9 cellular contexts compared by ENCODE assay signal in genomic region chrX:24151513-24151912, GRCh38. TPM values are rescaled to one million over a fixed set of nuclear protein-coding genes. Genes with fewer than 3 reads are reported as not detected.
A peak's percentile ranks its signal among the peaks of the same experiment; 100 is the strongest.
DNase-seq lines count a peak whose midpoint lies in the region; ATAC-seq and TF ChIP-seq lines count a peak whose summit lies in the region.
"Had no signal": no experiment of that assay in that cellular context is flagged by ENCODE, and none has a peak within 500 bp of the region (broad histone marks: within the 10 kb centered on the region; RNA-seq: fewer than 3 reads in every experiment).

No MANE protein-coding gene starts in this region.

- H3K79me1 ChIP-seq in trophoblast cell (ENCODE audit: low read length), result peaks cover 11% of the 10 kb centered on the region

- TF ChIP-seq CTCF in PC-3 (conservative IDR thresholded peaks at IDR 0.05; ENCODE audit: low read depth, low read length), result no peak
- TF ChIP-seq CTCF in epithelial cell of esophagus (IDR thresholded peaks at IDR 0.05; ENCODE audit: insufficient read depth, low read depth, low read length, missing control alignments), result no peak

- no peak overlapping the region for H2AK5ac ChIP-seq in trophoblast cell (ENCODE audit: low read length)

- POLR2A ChIA-PET in PC-3 (lab: Charles Lee; ENCODE audit: unreplicated experiment), result no interaction called here

- no peak overlapping the region for H2BK12ac ChIP-seq in trophoblast cell (ENCODE audit: low read length)

- H4K20me1 ChIP-seq in PC-3 (ENCODE audit: low read length), result peaks cover 55% of the 10 kb centered on the region

- H3K4me2 ChIP-seq in PC-3 (ENCODE audit: low read length) (peak overlapping the region; percentile 93), trophoblast cell (ENCODE audit: low read length) (peak overlapping the region; percentile 53)

- H4K8ac ChIP-seq in trophoblast cell (ENCODE audit: low read depth, low read length), result no peak overlapping the region

- no peak overlapping the region for H4K12ac ChIP-seq in trophoblast cell (ENCODE audit: low read depth, low read length)

- H3K9me2 ChIP-seq in PC-3 (replicated peaks; ENCODE audit: low read length), result no peaks in the 10 kb centered on the region

- no peak overlapping the region for H4K91ac ChIP-seq in trophoblast cell (ENCODE audit: low read depth, low read length)

- peak; percentile 52 for DNase-seq in ELF-1 (ENCODE audit: low read depth, low spot score)
- no peak for DNase-seq in PC-3
- no peak for DNase-seq in epithelial cell of esophagus (ENCODE audit: low read depth)
- no peak for DNase-seq in trophoblast cell
- DNase-seq in NCI-H510A treated with DMSO at 0.1 percent for 48 hours (lab: John Stamatoyannopoulos, UW), result no peak
- DNase-seq in DMS79 treated with DMSO at 0.1 percent for 48 hours (lab: John Stamatoyannopoulos, UW), result no peak
- no peak for DNase-seq in activated CD4-positive, alpha-beta T cell treated with anti-CD3 and anti-CD28 coated beads for 1 hour
- no peak for DNase-seq in superior temporal gyrus (ENCODE audit: extremely low spot score)
- DNase-seq: mucosa of descending colon had no signal

- BruUV-seq in PC-3 (replicated peaks; lab: Mats Ljungman, UMichigan), result no TSS peak

- H3K14ac ChIP-seq in trophoblast cell (ENCODE audit: low read length), result no peak overlapping the region

- H3K4me3 ChIP-seq in PC-3 (ENCODE audit: low read length) (peak overlapping the region; percentile 95), epithelial cell of esophagus (ENCODE audit: low read length) (peak overlapping the region; percentile 74), trophoblast cell (ENCODE audit: low read depth, low read length) (no peak overlapping the region)
- H3K4me3 ChIP-seq: mucosa of descending colon had no signal

- ATAC-seq in PC-3, result no peak
- ATAC-seq: mucosa of descending colon had no signal

- H3F3A ChIP-seq in PC-3 (ENCODE audit: low read length, unreplicated experiment), result peaks cover 3% of the 10 kb centered on the region

- CTCF ChIA-PET in PC-3 (lab: Charles Lee), result no interaction called here

- H2AFZ ChIP-seq in PC-3 (ENCODE audit: low read length) (no peak overlapping the region), trophoblast cell (ENCODE audit: insufficient read depth, low read length, poor library complexity) (no peak overlapping the region)

- peaks cover 5% of the 10 kb centered on the region; the same call in 1 of the 2 replicates for H3K36me3 ChIP-seq in PC-3 (ENCODE audit: low read depth, low read length)
- peaks cover 0 to 2% of the 10 kb centered on the region in 2 experiments for H3K36me3 ChIP-seq in trophoblast cell (ENCODE audit: control insufficient read depth in 1 of 2, insufficient read depth in 2 of 2, low read length in 2 of 2)

- H3K18ac ChIP-seq in trophoblast cell (ENCODE audit: low read length), result no peak overlapping the region

- H2BK5ac ChIP-seq in trophoblast cell (ENCODE audit: low read depth, low read length, poor library complexity), result no peak overlapping the region

- H3K27me3 ChIP-seq in PC-3 (ENCODE audit: low read length) (no peaks in the 10 kb centered on the region), trophoblast cell (ENCODE audit: insufficient read depth, low read length) (no peaks in the 10 kb centered on the region)

- H2BK120ac ChIP-seq in trophoblast cell (ENCODE audit: insufficient read depth, low read length, poor library complexity), result no peak overlapping the region

- H3K79me2 ChIP-seq in PC-3 (ENCODE audit: low read length) (peaks cover 70% of the 10 kb centered on the region), trophoblast cell (ENCODE audit: control insufficient read depth, insufficient read depth, low read length, poor library complexity) (peaks cover 15% of the 10 kb centered on the region)

- H3K9ac ChIP-seq in PC-3 (ENCODE audit: low read length) (peak overlapping the region; percentile 95; the same call in 1 of the 2 replicates), trophoblast cell (ENCODE audit: low read length) (no peak overlapping the region)

- H3K4ac ChIP-seq in trophoblast cell (ENCODE audit: low read depth, low read length), result peak overlapping the region; percentile 86

- H3K27ac ChIP-seq in PC-3 (ENCODE audit: low read length), result no peak overlapping the region
- H3K27ac ChIP-seq in trophoblast cell (ENCODE audit: low read depth, low read length), result no peak overlapping the region

- H3K4me1 ChIP-seq in PC-3 (ENCODE audit: insufficient read depth, low read length) (peaks cover 47% of the 10 kb centered on the region), trophoblast cell (ENCODE audit: control insufficient read depth in 1 of 2, insufficient read depth in 2 of 2, low read length in 2 of 2) (peaks cover 2 to 5% of the 10 kb centered on the region in 2 experiments)

- intact Hi-C loops in PC-3 (cut with micrococcal nuclease), result loop anchor here (2.0 to 10.0 kb wide), 2 partner anchors 69 to 93 kb away; no protein-coding TSS in a partner anchor

- H3K9me3 ChIP-seq in PC-3 (ENCODE audit: low read length), result no peaks in the 10 kb centered on the region
- H3K9me3 ChIP-seq in trophoblast cell (ENCODE audit: insufficient read depth, low read depth, low read length), result no peaks in the 10 kb centered on the region
- H3K9me3 ChIP-seq: mucosa of descending colon had no signal

- no CpG with 5 or more reads among the region's 8 CpGs for WGBS in trophoblast cell (ENCODE audit: extremely low coverage, insufficient coverage, insufficient read length)

- H3K23ac ChIP-seq in trophoblast cell (ENCODE audit: low read length), result no peak overlapping the region

RNA-seq across cellular contexts. Expression of gene ZFX, which starts 2.0 kb away (rescaled TPM):
- 21.0 and 25.9 TPM in 2 replicates for total RNA-seq in PC-3 (2014; rRNA removed)
- polyA plus RNA-seq in trophoblast cell (2013), result 10.5 and 12.0 TPM in 2 replicates
